ENCODE assay signal across 1 cellular context in the genomic region with DNA sequence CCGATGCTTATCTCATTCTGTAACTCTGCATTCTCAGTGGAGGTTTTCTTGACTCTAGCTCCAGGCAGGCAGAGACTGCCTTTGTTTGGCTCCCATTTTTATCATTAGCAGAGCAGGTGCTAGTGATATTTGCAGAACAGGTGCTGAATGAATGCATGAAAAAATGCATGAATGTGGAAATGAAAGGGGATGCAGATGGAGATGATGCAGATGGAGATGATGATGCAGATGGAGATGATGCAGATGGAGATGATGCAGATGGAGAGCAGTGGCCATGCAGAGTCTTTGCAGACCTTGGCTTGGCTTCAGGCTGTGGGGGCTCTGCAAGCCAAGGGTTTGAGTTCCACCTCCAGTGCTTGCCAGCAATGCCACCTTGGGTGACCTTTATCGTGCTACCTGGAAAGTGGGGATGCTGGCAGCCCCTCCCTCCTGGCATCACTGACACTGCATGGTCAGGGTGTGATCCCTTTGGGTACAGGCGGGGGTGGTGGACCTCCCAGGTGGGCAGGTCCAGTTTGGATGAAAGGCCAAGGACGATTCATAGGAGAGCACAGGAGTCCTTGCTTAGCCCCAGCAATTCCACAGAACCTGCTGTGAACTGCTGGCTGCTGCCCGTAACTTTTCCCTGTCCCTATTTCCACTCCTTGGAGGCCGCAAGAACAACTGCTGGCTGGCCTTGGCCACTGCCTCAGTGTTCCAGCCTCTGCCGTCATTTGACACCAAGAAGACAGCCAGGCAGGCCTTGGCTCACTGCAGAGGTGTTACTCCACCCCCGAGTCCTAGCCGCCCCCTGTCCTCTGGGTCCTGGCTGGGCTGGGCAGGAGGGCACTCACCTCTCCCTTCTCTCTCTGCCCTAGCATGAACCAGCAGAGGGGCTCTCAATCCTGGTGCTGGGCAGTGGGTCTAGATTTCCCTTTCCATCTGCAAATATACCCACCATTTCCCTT.
TF ChIP-seq lines count a peak whose summit lies in the region.

No MANE protein-coding gene starts in this region.

TF ChIP-seq in K562, 482 proteins besides CTCF, POLR2A, EP300 and RAD21:
- TF ChIP-seq RUNX1 (IDR thresholded peaks at IDR 0.05; ENCODE audit: low read depth): no peak
- TF ChIP-seq, protein P1, sequence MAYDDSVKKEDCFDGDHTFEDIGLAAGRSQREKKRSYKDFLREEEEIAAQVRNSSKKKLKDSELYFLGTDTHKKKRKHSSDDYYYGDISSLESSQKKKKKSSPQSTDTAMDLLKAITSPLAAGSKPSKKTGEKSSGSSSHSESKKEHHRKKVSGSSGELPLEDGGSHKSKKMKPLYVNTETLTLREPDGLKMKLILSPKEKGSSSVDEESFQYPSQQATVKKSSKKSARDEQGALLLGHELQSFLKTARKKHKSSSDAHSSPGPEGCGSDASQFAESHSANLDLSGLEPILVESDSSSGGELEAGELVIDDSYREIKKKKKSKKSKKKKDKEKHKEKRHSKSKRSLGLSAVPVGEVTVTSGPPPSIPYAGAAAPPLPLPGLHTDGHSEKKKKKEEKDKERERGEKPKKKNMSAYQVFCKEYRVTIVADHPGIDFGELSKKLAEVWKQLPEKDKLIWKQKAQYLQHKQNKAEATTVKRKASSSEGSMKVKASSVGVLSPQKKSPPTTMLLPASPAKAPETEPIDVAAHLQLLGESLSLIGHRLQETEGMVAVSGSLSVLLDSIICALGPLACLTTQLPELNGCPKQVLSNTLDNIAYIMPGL (CRISPR knock-in tag; IDR thresholded peaks at IDR 0.05): no peak
- no peak for TF ChIP-seq RHOXF2B (CRISPR knock-in tag; conservative IDR thresholded peaks at IDR 0.05)
- TF ChIP-seq CTBP1 (IDR thresholded peaks at IDR 0.05; ENCODE audit: borderline replicate concordance): peak; percentile 58; the same call in 1 of the 2 replicates
- TF ChIP-seq, protein P2, sequence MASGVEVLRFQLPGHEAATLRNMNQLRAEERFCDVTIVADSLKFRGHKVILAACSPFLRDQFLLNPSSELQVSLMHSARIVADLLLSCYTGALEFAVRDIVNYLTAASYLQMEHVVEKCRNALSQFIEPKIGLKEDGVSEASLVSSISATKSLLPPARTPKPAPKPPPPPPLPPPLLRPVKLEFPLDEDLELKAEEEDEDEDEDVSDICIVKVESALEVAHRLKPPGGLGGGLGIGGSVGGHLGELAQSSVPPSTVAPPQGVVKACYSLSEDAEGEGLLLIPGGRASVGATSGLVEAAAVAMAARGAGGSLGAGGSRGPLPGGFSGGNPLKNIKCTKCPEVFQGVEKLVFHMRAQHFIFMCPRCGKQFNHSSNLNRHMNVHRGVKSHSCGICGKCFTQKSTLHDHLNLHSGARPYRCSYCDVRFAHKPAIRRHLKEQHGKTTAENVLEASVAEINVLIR (CRISPR knock-in tag; IDR thresholded peaks at IDR 0.05): no peak
- TF ChIP-seq IRF2 (CRISPR knock-in tag; IDR thresholded peaks at IDR 0.05): no peak
- TF ChIP-seq RCOR1 (IDR thresholded peaks at IDR 0.05; ENCODE audit: borderline replicate concordance in 1 of 2, low read depth in 2 of 2, low read length in 2 of 2): peak in 1 of 2 experiments; percentile 36; a peak in 1 of 4 replicates
- TF ChIP-seq HDAC1 (IDR thresholded peaks at IDR 0.05): peak in 1 of 2 experiments; percentile 30; a peak in 1 of 4 replicates
- no peak for TF ChIP-seq BHLHE40 (IDR thresholded peaks at IDR 0.05; ENCODE audit: low read length)
- TF ChIP-seq KDM1A (IDR thresholded peaks at IDR 0.05): peak; percentile 42; a peak in 1 of 4 replicates
- TF ChIP-seq LCOR (CRISPR knock-in tag; IDR thresholded peaks at IDR 0.05): no peak
- TF ChIP-seq ATF1 (CRISPR knock-in tag; IDR thresholded peaks at IDR 0.05): no peak
- no peak for TF ChIP-seq ATF1 (tag; IDR thresholded peaks at IDR 0.05)
- no peak for TF ChIP-seq L3MBTL2 (IDR thresholded peaks at IDR 0.05)
TF ChIP-seq in K562: peak in this region for 4.
